Comparison of ENCODE assay signal across 28 cellular contexts in genomic region chr22:42509548-42509947, GRCh38. TPM values are rescaled to one million over a fixed set of nuclear protein-coding genes. Genes with fewer than 3 reads are reported as not detected.
DNase-seq lines count a peak whose midpoint lies in the region; ATAC-seq and TF ChIP-seq lines count a peak whose summit lies in the region.
"Had no signal": no experiment of that assay in that cellular context is flagged by ENCODE, and none has a peak within 500 bp of the region (broad histone marks: within the 10 kb centered on the region; RNA-seq: fewer than 3 reads in every experiment).

No MANE protein-coding gene starts in this region.

- H3K27ac ChIP-seq in osteoblast (ENCODE audit: low read depth, low read length): no peak overlapping the region
- H3K27ac ChIP-seq: adrenal gland, body of pancreas, esophagus squamous epithelium, foreskin keratinocyte, heart right ventricle, transverse colon, VCaP had no signal

- no peak overlapping the region for H2AFZ ChIP-seq in osteoblast (ENCODE audit: low read length)

- H3K79me2 ChIP-seq in osteoblast (ENCODE audit: insufficient read depth, low read length): no peaks in the 10 kb centered on the region

- peaks cover 4% of the 10 kb centered on the region for H3K4me1 Mint-ChIP-seq in activated naive CD4-positive, alpha-beta T cell treated with anti-CD3 and anti-CD28 coated beads, Interleukin-2, amount 50 U/mL, for 24 hours
- peaks cover 4% of the 10 kb centered on the region for H3K4me1 Mint-ChIP-seq in activated naive CD8-positive, alpha-beta T cell treated with anti-CD3 and anti-CD28 coated beads, Interleukin-2, amount 50 U/mL, for 24 hours
- H3K4me1 Mint-ChIP-seq: activated CD8-positive, alpha-beta memory T cell treated with anti-CD3 and anti-CD28 coated beads, Interleukin-2, amount 10 ng/mL, durations not matched to agents 7 days and 5 days had no signal

- H3K4me2 ChIP-seq in osteoblast (ENCODE audit: insufficient read depth, low read length): no peak overlapping the region

- H3K36me3 Mint-ChIP-seq in activated naive CD4-positive, alpha-beta T cell treated with anti-CD3 and anti-CD28 coated beads, Interleukin-2, amount 50 U/mL, for 24 hours: no peaks in the 10 kb centered on the region
- H3K36me3 Mint-ChIP-seq in activated naive CD4-positive, alpha-beta T cell treated with anti-CD3 and anti-CD28 coated beads, Interleukin-2, amount 50 U/mL, for 72 hours: no peaks in the 10 kb centered on the region
- H3K36me3 Mint-ChIP-seq in activated naive CD8-positive, alpha-beta T cell treated with anti-CD3 and anti-CD28 coated beads, Interleukin-2, amount 50 U/mL, for 24 hours (ENCODE audit: low read depth): peaks cover 9% of the 10 kb centered on the region

- ATAC-seq in activated naive CD4-positive, alpha-beta T cell treated with anti-CD3 and anti-CD28 coated beads, Interleukin-2, amount 50 U/mL, for 72 hours: no peak
- ATAC-seq in activated naive CD8-positive, alpha-beta T cell treated with anti-CD3 and anti-CD28 coated beads, Interleukin-2, amount 50 U/mL, for 24 hours: no peak
- no peak for ATAC-seq in HG03039 (IDR thresholded peaks at IDR 0.05; ENCODE audit: unreplicated experiment)
- ATAC-seq: activated CD8-positive, alpha-beta memory T cell treated with anti-CD3 and anti-CD28 coated beads, Interleukin-2, amount 10 ng/mL, durations not matched to agents 7 days and 5 days; body of pancreas; foreskin keratinocyte; heart right ventricle had no signal

- peaks cover 4% of the 10 kb centered on the region for H3K36me3 ChIP-seq in osteoblast (ENCODE audit: insufficient read depth, low read length)

- H3K27ac Mint-ChIP-seq in activated naive CD4-positive, alpha-beta T cell treated with anti-CD3 and anti-CD28 coated beads, Interleukin-2, amount 50 U/mL, for 24 hours: peak overlapping the region; percentile 31
- peak overlapping the region in 1 of 2 donors; percentile 36 for H3K27ac Mint-ChIP-seq in activated naive CD4-positive, alpha-beta T cell treated with anti-CD3 and anti-CD28 coated beads, Interleukin-2, amount 50 U/mL, for 72 hours
- H3K27ac Mint-ChIP-seq in activated naive CD8-positive, alpha-beta T cell treated with anti-CD3 and anti-CD28 coated beads, Interleukin-2, amount 50 U/mL, for 24 hours: peak overlapping the region; percentile 54
- H3K27ac Mint-ChIP-seq: activated CD8-positive, alpha-beta memory T cell treated with anti-CD3 and anti-CD28 coated beads, Interleukin-2, amount 10 ng/mL, durations not matched to agents 7 days and 5 days; activated T-cell treated with anti-CD3 and anti-CD28 coated beads, Interleukin-2, amount 50 U/mL, for 72 hours; mesothelial cell of epicardium had no signal

- no peaks in the 10 kb centered on the region for H3K27me3 Mint-ChIP-seq in activated naive CD4-positive, alpha-beta T cell treated with anti-CD3 and anti-CD28 coated beads, Interleukin-2, amount 50 U/mL, for 24 hours
- H3K27me3 Mint-ChIP-seq in activated naive CD8-positive, alpha-beta T cell treated with anti-CD3 and anti-CD28 coated beads, Interleukin-2, amount 50 U/mL, for 24 hours: no peaks in the 10 kb centered on the region
- H3K27me3 Mint-ChIP-seq: activated CD8-positive, alpha-beta memory T cell treated with anti-CD3 and anti-CD28 coated beads, Interleukin-2, amount 10 ng/mL, durations not matched to agents 7 days and 5 days; CD4-positive, alpha-beta memory T cell had no signal

- H4K20me1 ChIP-seq in osteoblast (ENCODE audit: insufficient read depth, low read length): no peaks in the 10 kb centered on the region

- no peaks in the 10 kb centered on the region for H3K9me3 ChIP-seq in osteoblast (ENCODE audit: low read depth, low read length)
- H3K9me3 ChIP-seq: adrenal gland, body of pancreas, esophagus squamous epithelium, heart right ventricle, transverse colon had no signal

- no peaks in the 10 kb centered on the region for H3K27me3 ChIP-seq in osteoblast (ENCODE audit: insufficient read depth, low read length)
- H3K27me3 ChIP-seq: adrenal gland, body of pancreas, esophagus squamous epithelium, foreskin keratinocyte, heart right ventricle, transverse colon had no signal

- H3K4me3 ChIP-seq in osteoblast (ENCODE audit: insufficient read depth, low read length): no peak overlapping the region
- H3K4me3 ChIP-seq: adrenal gland, body of pancreas, esophagus squamous epithelium, heart right ventricle, transverse colon had no signal

- TF ChIP-seq CTCF in osteoblast (IDR thresholded peaks at IDR 0.05; ENCODE audit: extremely low read depth, low read depth, low read length): no peak

- no peak overlapping the region for H3K4me3 Mint-ChIP-seq in activated naive CD4-positive, alpha-beta T cell treated with anti-CD3 and anti-CD28 coated beads, Interleukin-2, amount 50 U/mL, for 24 hours
- no peak overlapping the region for H3K4me3 Mint-ChIP-seq in activated naive CD8-positive, alpha-beta T cell treated with anti-CD3 and anti-CD28 coated beads, Interleukin-2, amount 50 U/mL, for 24 hours
- H3K4me3 Mint-ChIP-seq: activated CD8-positive, alpha-beta memory T cell treated with anti-CD3 and anti-CD28 coated beads, Interleukin-2, amount 10 ng/mL, durations not matched to agents 7 days and 5 days; activated T-cell treated with anti-CD3 and anti-CD28 coated beads, Interleukin-2, amount 50 U/mL, for 72 hours; CD4-positive, alpha-beta memory T cell; mesothelial cell of epicardium had no signal

- no peaks in the 10 kb centered on the region for H3K9me3 Mint-ChIP-seq in activated naive CD4-positive, alpha-beta T cell treated with anti-CD3 and anti-CD28 coated beads, Interleukin-2, amount 50 U/mL, for 24 hours
- H3K9me3 Mint-ChIP-seq in activated naive CD4-positive, alpha-beta T cell treated with anti-CD3 and anti-CD28 coated beads, Interleukin-2, amount 50 U/mL, for 72 hours: no peaks in the 10 kb centered on the region
- no peaks in the 10 kb centered on the region for H3K9me3 Mint-ChIP-seq in activated naive CD8-positive, alpha-beta T cell treated with anti-CD3 and anti-CD28 coated beads, Interleukin-2, amount 50 U/mL, for 24 hours
- H3K9me3 Mint-ChIP-seq: activated T-cell treated with anti-CD3 and anti-CD28 coated beads, Interleukin-2, amount 50 U/mL, for 72 hours; CD4-positive, alpha-beta memory T cell; mesothelial cell of epicardium had no signal

- no peaks in the 10 kb centered on the region for H3K4me1 ChIP-seq in osteoblast (ENCODE audit: insufficient read depth, low read length)
- H3K4me1 ChIP-seq: adrenal gland, foreskin keratinocyte had no signal

- DNase-seq in activated naive CD4-positive, alpha-beta T cell treated with anti-CD3 and anti-CD28 coated beads, Interleukin-2, amount 50 U/mL, for 72 hours (ENCODE audit: low spot score in 2 of 2): no peak
- DNase-seq in NCI-H748 (lab: John Stamatoyannopoulos, UW; ENCODE audit: unreplicated experiment) (peak; percentile 29), osteoblast (ENCODE audit: insufficient read length, low spot score, missing footprints) (peak; percentile 62), germinal center (ENCODE audit: low spot score) (no peak), NCI-H2081 treated with DMSO at 0.1 percent for 48 hours (lab: John Stamatoyannopoulos, UW) (no peak)
- no peak for DNase-seq in activated naive CD8-positive, alpha-beta T cell treated with anti-CD3 and anti-CD28 coated beads, Interleukin-2, amount 50 U/mL, for 24 hours
- DNase-seq: activated CD8-positive, alpha-beta memory T cell treated with anti-CD3 and anti-CD28 coated beads, Interleukin-2, amount 10 ng/mL, durations not matched to agents 7 days and 5 days; activated T-cell treated with anti-CD3 and anti-CD28 coated beads, Interleukin-2, amount 50 U/mL, for 72 hours; adrenal gland; body of pancreas; CD4-positive, alpha-beta memory T cell; cerebellar nuclear complex; dermis blood vessel endothelial cell; esophagus squamous epithelium; foreskin keratinocyte; heart right ventricle; Kasumi-1; kidney; NCI-H1092; NCI-H1930; NCI-H524 treated with DMSO at 0.1 percent for 48 hours; SHP77 treated with DMSO at 0.1 percent for 48 hours; stimulated activated CD4-positive, alpha-beta T cell treated with anti-CD3 and anti-CD28 coated beads, Interleukin-4, amount 100 ng/mL, for 1 hour; transverse colon had no signal

RNA-seq across cellular contexts. Expression of gene RRP7A, which starts 10.0 kb away (rescaled TPM):
- 10 to 100 TPM; 55.9 to 66.9 TPM for total RNA-seq in activated naive CD4-positive, alpha-beta T cell treated with anti-CD3 and anti-CD28 coated beads, Interleukin-2, amount 50 U/mL, for 72 hours
- total RNA-seq in osteoblast: 21.5 and 29.0 TPM in 2 replicates

RNA-seq across cellular contexts. Expression of gene SERHL2, which starts 44.2 kb away (rescaled TPM):
- 1 to 10 TPM; 1.2 to 1.9 TPM for total RNA-seq in activated naive CD4-positive, alpha-beta T cell treated with anti-CD3 and anti-CD28 coated beads, Interleukin-2, amount 50 U/mL, for 72 hours
- total RNA-seq in osteoblast: 2.9 TPM in 2 replicates

Comparison
In these comparisons a context has a peak if more than half of its experiments do, and no peak if none do; other contexts are left out.
1. DNase-seq: peak in NCI-H748 (single experiment) and osteoblast (single experiment); none in activated naive CD4-positive, alpha-beta T cell treated with anti-CD3 and anti-CD28 coated beads, Interleukin-2, amount 50 U/mL, for 72 hours (0 of 2), activated naive CD8-positive, alpha-beta T cell treated with anti-CD3 and anti-CD28 coated beads, Interleukin-2, amount 50 U/mL, for 24 hours (single experiment), germinal center (single experiment) and NCI-H2081 treated with DMSO at 0.1 percent for 48 hours (single experiment).